13 cellular contexts compared by ENCODE assay signal in genomic region chr5:149447373-149448367, GRCh38.
DNase-seq lines count a peak whose midpoint lies in the region; TF ChIP-seq lines count a peak whose summit lies in the region.
"Had no signal": no experiment of that assay in that cellular context is flagged by ENCODE, and none has a peak within 500 bp of the region (broad histone marks: within the 10 kb centered on the region; RNA-seq: fewer than 3 reads in every experiment).

No MANE protein-coding gene starts in this region.

- H3K4me3 ChIP-seq in mammary epithelial cell (replicated peaks in 1 of 3; ENCODE audit: insufficient read depth in 1 of 3, low read depth in 2 of 3, low read length in 3 of 3) (no peak overlapping the region), mesenchymal stem cell (ENCODE audit: insufficient read depth in 1 of 2, low read depth in 1 of 2, low read length in 2 of 2) (no peak overlapping the region), stomach smooth muscle (ENCODE audit: low read length in 2 of 2) (no peak overlapping the region)

- peak overlapping the region in 1 of 2 experiments; percentile 30 for H3K4ac ChIP-seq in mesenchymal stem cell (ENCODE audit: low read depth in 1 of 2, low read length in 2 of 2)

- no peak overlapping the region for H3K9ac ChIP-seq in mammary epithelial cell (ENCODE audit: insufficient read depth, low read length)
- peak overlapping the region; percentile 9 for H3K9ac ChIP-seq in mesenchymal stem cell (ENCODE audit: low read length)
- peak overlapping the region in 1 of 2 donors; percentile 5 for H3K9ac ChIP-seq in stomach smooth muscle (ENCODE audit: low read length in 2 of 2)

- in situ Hi-C loops in mammary epithelial cell (cut with MboI; ENCODE audit: low sequenced_read_pairs in 2 of 2), result loop anchor here in 1 of 2 donors (10.0 kb wide), 1 partner anchor 97 kb away; no protein-coding TSS in a partner anchor

- H3K4me2 ChIP-seq in mammary epithelial cell (ENCODE audit: insufficient read depth, low read depth, low read length) (no peak overlapping the region), mesenchymal stem cell (ENCODE audit: low read length, poor library complexity, severe bottlenecking) (no peak overlapping the region)

- peak overlapping the region; percentile 90 for H2BK15ac ChIP-seq in mesenchymal stem cell (ENCODE audit: low read depth, poor library complexity, severe bottlenecking)

- H3K79me1 ChIP-seq in mesenchymal stem cell (replicated peaks; ENCODE audit: low read length, poor library complexity, severe bottlenecking), result no peaks in the 10 kb centered on the region

- peak; percentile 30 for DNase-seq in NCI-H226
- DNase-seq in mammary epithelial cell, result no peak
- peak; percentile 47 for DNase-seq in mesenchymal stem cell
- DNase-seq in effector CD4-positive, alpha-beta T cell, result no peak
- no peak for DNase-seq in RKO (ENCODE audit: low spot score)
- no peak for DNase-seq in NCI-H748 treated with DMSO at 0.1 percent for 48 hours (lab: John Stamatoyannopoulos, UW)
- DNase-seq in activated CD8-positive, alpha-beta memory T cell treated with anti-CD3 and anti-CD28 coated beads, Interleukin-2, amount 50 U/mL, for 4 hours, result no peak
- DNase-seq: activated naive CD4-positive, alpha-beta T cell treated with Interleukin-2 at 50 U/mL for 16 hours; CD4-positive, CD25-positive, alpha-beta regulatory T cell; stimulated activated naive CD4-positive, alpha-beta T cell; SW 1271 had no signal

- WGBS in mammary epithelial cell (ENCODE audit: low coverage, missing lambda C conversion rate), result 67% methylated on average over 12 of the region's 12 CpGs
- WGBS in mesenchymal stem cell, result 89% methylated on average over 11 of the region's 12 CpGs

- H2BK5ac ChIP-seq in mesenchymal stem cell (ENCODE audit: low read depth, low read length, poor library complexity, severe bottlenecking), result no peak overlapping the region

- H2AFZ ChIP-seq in mammary epithelial cell (ENCODE audit: low read depth, low read length) (peak overlapping the region; percentile 71), mesenchymal stem cell (ENCODE audit: low read depth, low read length) (no peak overlapping the region)

- H2AK5ac ChIP-seq in mesenchymal stem cell (ENCODE audit: low read length, severe bottlenecking), result peak overlapping the region; percentile 48

- H3K9me3 ChIP-seq in mammary epithelial cell (replicated peaks; ENCODE audit: insufficient read depth, low read length), result no peaks in the 10 kb centered on the region
- no peaks in the 10 kb centered on the region for H3K9me3 ChIP-seq in mesenchymal stem cell (ENCODE audit: control insufficient read depth, low read length)
- H3K9me3 ChIP-seq in stomach smooth muscle (ENCODE audit: control insufficient read depth in 2 of 2, low read length in 2 of 2), result no peaks in the 10 kb centered on the region

- H2BK120ac ChIP-seq in mesenchymal stem cell (ENCODE audit: low read depth, low read length), result no peak overlapping the region

- no peak overlapping the region for H3K14ac ChIP-seq in mesenchymal stem cell (ENCODE audit: low read length in 2 of 2)

- CTCF ChIA-PET in mammary epithelial cell (lab: Charles Lee; ENCODE audit: low non-redundant PET), result no interaction called here

- H3K79me2 ChIP-seq in mammary epithelial cell (ENCODE audit: insufficient read depth, low read length), result no peaks in the 10 kb centered on the region

- peak overlapping the region; percentile 29 to 41 for H3K18ac ChIP-seq in mesenchymal stem cell (ENCODE audit: low read depth in 1 of 2, low read length in 2 of 2)

- dilution Hi-C loops in mammary epithelial cell (cut with HindIII; ENCODE audit: low sequenced_read_pairs), result no loop called here

- H4K20me1 ChIP-seq in mammary epithelial cell (ENCODE audit: insufficient read depth, low read length), result no peaks in the 10 kb centered on the region

- peak overlapping the region; percentile 67 for H4K91ac ChIP-seq in mesenchymal stem cell (ENCODE audit: low read length)

- no peak overlapping the region for H3K27ac ChIP-seq in mammary epithelial cell (ENCODE audit: insufficient read depth, low read depth, low read length)
- no peak overlapping the region for H3K27ac ChIP-seq in mesenchymal stem cell (ENCODE audit: low read length, poor library complexity, severe bottlenecking)
- peak overlapping the region; percentile 95 for H3K27ac ChIP-seq in stomach smooth muscle (ENCODE audit: low read length)
- H3K27ac ChIP-seq: epithelial cell of prostate had no signal

- H3K36me3 ChIP-seq in mammary epithelial cell (ENCODE audit: insufficient read depth, low read length) (no peaks in the 10 kb centered on the region), mesenchymal stem cell (ENCODE audit: control insufficient read depth in 1 of 2, insufficient read depth in 2 of 2, low read depth in 1 of 2, low read length in 2 of 2) (no peaks in the 10 kb centered on the region), stomach smooth muscle (ENCODE audit: control insufficient read depth in 2 of 2, insufficient read depth in 2 of 2, low read length in 2 of 2) (no peaks in the 10 kb centered on the region)

- peaks cover 47% of the 10 kb centered on the region for H3K4me1 ChIP-seq in mammary epithelial cell (ENCODE audit: insufficient read depth, low read length)
- H3K4me1 ChIP-seq in mesenchymal stem cell (ENCODE audit: control insufficient read depth, insufficient read depth, low read depth, low read length), result peaks cover 28% of the 10 kb centered on the region
- peaks cover 66% of the 10 kb centered on the region for H3K4me1 ChIP-seq in stomach smooth muscle (ENCODE audit: control insufficient read depth, insufficient read depth, low read length)

- no TSS peak for BruUV-seq in mammary epithelial cell (replicated peaks; lab: Mats Ljungman, UMichigan)

- H4K8ac ChIP-seq in mesenchymal stem cell (ENCODE audit: low read length), result peak overlapping the region; percentile 32

- H3K27me3 ChIP-seq in mammary epithelial cell (ENCODE audit: insufficient read depth, low read length), result no peaks in the 10 kb centered on the region
- H3K27me3 ChIP-seq in mesenchymal stem cell (ENCODE audit: control insufficient read depth in 1 of 2, insufficient read depth in 1 of 2, low read length in 2 of 2), result no peaks in the 10 kb centered on the region
- no peaks in the 10 kb centered on the region for H3K27me3 ChIP-seq in stomach smooth muscle (ENCODE audit: control insufficient read depth in 1 of 2, insufficient read depth in 2 of 2, low read length in 2 of 2)

- H3K23ac ChIP-seq in mesenchymal stem cell (ENCODE audit: low read length in 2 of 2), result no peak overlapping the region

- peak overlapping the region; percentile 65 to 85 for H2BK12ac ChIP-seq in mesenchymal stem cell (ENCODE audit: low read length in 2 of 2)

- TF ChIP-seq CTCF in mammary epithelial cell (conservative IDR thresholded peaks at IDR 0.05 in 1 of 2, IDR thresholded peaks at IDR 0.05 in 1 of 2; ENCODE audit: extremely low read depth in 1 of 2, insufficient read depth in 1 of 2, low read depth in 1 of 2, low read length in 2 of 2), result no peak

- intact Hi-C loops in mammary epithelial cell (cut with micrococcal nuclease), result no loop called here

Comparison
In these comparisons a context has a peak if more than half of its experiments do, and no peak if none do; other contexts are left out.
1. DNase-seq: peak in NCI-H226 (single experiment) and mesenchymal stem cell (single experiment); none in mammary epithelial cell (single experiment), effector CD4-positive, alpha-beta T cell (single experiment), RKO (single experiment), NCI-H748 treated with DMSO at 0.1 percent for 48 hours (single experiment) and activated CD8-positive, alpha-beta memory T cell treated with anti-CD3 and anti-CD28 coated beads, Interleukin-2, amount 50 U/mL, for 4 hours (single experiment).